Comparison of ENCODE assay signal across 19 cellular contexts in genomic region chr10:131095109-131095580, GRCh38.
DNase-seq lines count a peak whose midpoint lies in the region; ATAC-seq, FAIRE-seq and TF ChIP-seq lines count a peak whose summit lies in the region.
"Had no signal": no experiment of that assay in that cellular context is flagged by ENCODE, and none has a peak within 500 bp of the region (broad histone marks: within the 10 kb centered on the region; RNA-seq: fewer than 3 reads in every experiment).

No MANE protein-coding gene starts in this region.

- H3K4me1 Mint-ChIP-seq in glutamatergic neuron (ENCODE audit: low read depth, unreplicated experiment), result peaks cover 16% of the 10 kb centered on the region
- H3K4me1 Mint-ChIP-seq in effector memory CD8-positive, alpha-beta T cell (ENCODE audit: low read depth in 2 of 2), result no peaks in the 10 kb centered on the region
- H3K4me1 Mint-ChIP-seq: natural killer cell had no signal

- H3K4me1 ChIP-seq in A549 (no peaks in the 10 kb centered on the region), ovary (ENCODE audit: insufficient read depth) (peaks cover 14% of the 10 kb centered on the region)
- H3K4me1 ChIP-seq: psoas muscle had no signal

- TF ChIP-seq POLR2A in A549 (IDR thresholded peaks at IDR 0.05; ENCODE audit: low read length) (no peak), ovary (IDR thresholded peaks at IDR 0.05) (no peak), H54 (IDR thresholded peaks at IDR 0.05; ENCODE audit: low read depth, low read length) (no peak)

- H3K27me3 ChIP-seq in ovary, result no peaks in the 10 kb centered on the region

- no peaks in the 10 kb centered on the region for H3K36me3 Mint-ChIP-seq in glutamatergic neuron (ENCODE audit: unreplicated experiment)
- no peaks in the 10 kb centered on the region for H3K36me3 Mint-ChIP-seq in effector memory CD8-positive, alpha-beta T cell (ENCODE audit: insufficient read depth)
- H3K36me3 Mint-ChIP-seq: activated naive CD8-positive, alpha-beta T cell; natural killer cell had no signal

- TF ChIP-seq RAD21 in A549 (conservative IDR thresholded peaks at IDR 0.05 in 1 of 2, IDR thresholded peaks at IDR 0.05 in 1 of 2), result no peak

- TF ChIP-seq CTCF in A549 (IDR thresholded peaks at IDR 0.05) (no peak), RWPE1 (conservative IDR thresholded peaks at IDR 0.05; ENCODE audit: low read depth) (no peak), glutamatergic neuron (IDR thresholded peaks at IDR 0.05; ENCODE audit: partially characterized antibody, unreplicated experiment) (no peak), ovary (IDR thresholded peaks at IDR 0.05) (no peak)

- no peak overlapping the region for H3K27ac Mint-ChIP-seq in glutamatergic neuron (ENCODE audit: unreplicated experiment)
- H3K27ac Mint-ChIP-seq in effector memory CD8-positive, alpha-beta T cell, result no peak overlapping the region
- H3K27ac Mint-ChIP-seq: activated CD4-positive, alpha-beta T cell treated with anti-CD3 and anti-CD28 coated beads for 36 hours; activated naive CD8-positive, alpha-beta T cell; natural killer cell had no signal

- DNase-seq in A549 (ENCODE audit: low read depth in 1 of 2, low spot score in 1 of 2) (no peak), RWPE1 (ENCODE audit: low spot score) (no peak), glutamatergic neuron (peak; percentile 39), ovary (no peak), H54 (ENCODE audit: insufficient read length, low spot score) (no peak)
- DNase-seq in effector CD4-positive, alpha-beta T cell, result no peak
- no peak for DNase-seq in effector memory CD8-positive, alpha-beta T cell
- DNase-seq: ACHN; activated CD4-positive, alpha-beta T cell treated with anti-CD3 and anti-CD28 coated beads for 36 hours; activated T-cell treated with anti-CD3 and anti-CD28 coated beads, Interleukin-2, amount 50 U/mL, for 72 hours; natural killer cell; NCI-H2107; stimulated activated CD4-positive, alpha-beta T cell treated with anti-CD3 and anti-CD28 coated beads, Interleukin-4, amount 100 ng/mL, for 4 hours; SW 1271 had no signal

- no peak overlapping the region for H3K4me3 ChIP-seq in A549
- H3K4me3 ChIP-seq in ovary, result no peak overlapping the region
- H3K4me3 ChIP-seq: psoas muscle, skin epidermis had no signal

- H3K4me2 ChIP-seq in A549, result no peak overlapping the region

- no peaks in the 10 kb centered on the region for H3K36me3 ChIP-seq in ovary

- POLR2A ChIA-PET in A549 (lab: Yijun Ruan, JAX), result no interaction called here
- POLR2A ChIA-PET in RWPE1 (lab: Yijun Ruan, JAX; ENCODE audit: low non-redundant PET), result no interaction called here

- peaks cover 5% of the 10 kb centered on the region for H3K27me3 Mint-ChIP-seq in glutamatergic neuron (ENCODE audit: unreplicated experiment)
- H3K27me3 Mint-ChIP-seq in effector memory CD8-positive, alpha-beta T cell, result no peaks in the 10 kb centered on the region
- H3K27me3 Mint-ChIP-seq: activated CD4-positive, alpha-beta T cell treated with anti-CD3 and anti-CD28 coated beads for 36 hours; activated naive CD8-positive, alpha-beta T cell had no signal

- TF ChIP-seq EP300 in A549 (IDR thresholded peaks at IDR 0.05), result no peak
- no peak for TF ChIP-seq EP300 in ovary (IDR thresholded peaks at IDR 0.05)

- WGBS in A549 (ENCODE audit: missing lambda C conversion rate), result 66% methylated on average over 9 of the region's 27 CpGs
- WGBS in ovary, 3 donors, result 40 to 72% (median 40%) methylated on average over 10 to 27 of the region's 27 CpGs

- intact Hi-C loops in ovary (cut with DNase I), result no loop called here

- ATAC-seq in A549, result no peak
- no peak for ATAC-seq in GM19467 (IDR thresholded peaks at IDR 0.05; ENCODE audit: unreplicated experiment)
- no peak for ATAC-seq in effector memory CD8-positive, alpha-beta T cell (replicated peaks)
- ATAC-seq: activated CD4-positive, alpha-beta T cell treated with anti-CD3 and anti-CD28 coated beads for 36 hours; natural killer cell; psoas muscle had no signal

- H3K9me3 Mint-ChIP-seq in glutamatergic neuron (ENCODE audit: unreplicated experiment), result no peaks in the 10 kb centered on the region
- no peaks in the 10 kb centered on the region for H3K9me3 Mint-ChIP-seq in effector memory CD8-positive, alpha-beta T cell
- H3K9me3 Mint-ChIP-seq: activated T-cell treated with anti-CD3 and anti-CD28 coated beads, Interleukin-2, amount 50 U/mL, for 72 hours; natural killer cell had no signal

- no peak overlapping the region for H3K4me3 Mint-ChIP-seq in glutamatergic neuron (ENCODE audit: unreplicated experiment)
- H3K4me3 Mint-ChIP-seq in effector memory CD8-positive, alpha-beta T cell, result no peak overlapping the region
- H3K4me3 Mint-ChIP-seq: activated CD4-positive, alpha-beta T cell treated with anti-CD3 and anti-CD28 coated beads for 36 hours; activated naive CD8-positive, alpha-beta T cell; activated T-cell treated with anti-CD3 and anti-CD28 coated beads, Interleukin-2, amount 50 U/mL, for 72 hours; natural killer cell had no signal

- CTCF ChIA-PET in A549 (lab: Yijun Ruan, JAX), result no interaction called here
- CTCF ChIA-PET in RWPE1 (lab: Yijun Ruan, JAX), result interaction anchor here (0.7 kb wide), 1 partner anchor 436 kb away, joined by 3 read pairs; no protein-coding TSS in a partner anchor

- H3K27ac ChIP-seq in A549 (peak overlapping the region; percentile 30; a peak in 1 of 6 replicates), RWPE1 (peak overlapping the region; percentile 73), ovary (peak overlapping the region; percentile 18 to 93)
- H3K27ac ChIP-seq: psoas muscle had no signal

- FAIRE-seq in A549 (lab: Jason Lieb, UNC) (no peak), H54 (lab: Jason Lieb, UNC) (no peak)
- FAIRE-seq: endometrium had no signal

- H3K9me3 ChIP-seq in A549 (no peaks in the 10 kb centered on the region), ovary (no peaks in the 10 kb centered on the region)
- H3K9me3 ChIP-seq: psoas muscle had no signal

TF ChIP-seq in A549, 52 proteins besides CTCF, POLR2A, EP300 and RAD21:
- TF ChIP-seq ZFP36 (IDR thresholded peaks at IDR 0.05; ENCODE audit: borderline replicate concordance, partially characterized antibody), result no peak
